ENCODE assay signal across 1 cellular context in genomic region chr14:94640721-94641631, GRCh38.
TF ChIP-seq lines count a peak whose summit lies in the region.

No MANE protein-coding gene starts in this region.

TF ChIP-seq in K562, 482 proteins besides CTCF, POLR2A, EP300 and RAD21:
- TF ChIP-seq ZNF507 (tag; conservative IDR thresholded peaks at IDR 0.05) (no peak), SOX6 (IDR thresholded peaks at IDR 0.05) (no peak), SMARCE1 (IDR thresholded peaks at IDR 0.05) (no peak), TRIM24 (IDR thresholded peaks at IDR 0.05) (no peak), ZNF143 (CRISPR knock-in tag; IDR thresholded peaks at IDR 0.05) (no peak), MCM3 (IDR thresholded peaks at IDR 0.05) (no peak), STAT5B (CRISPR knock-in tag; IDR thresholded peaks at IDR 0.05) (no peak), GABPA (tag; conservative IDR thresholded peaks at IDR 0.05; ENCODE audit: low read depth) (no peak), JUN (IDR thresholded peaks at IDR 0.05; ENCODE audit: borderline replicate concordance, low read depth, low read length) (no peak), JUN (CRISPR knock-in tag; IDR thresholded peaks at IDR 0.05; ENCODE audit: borderline replicate concordance) (no peak), KAT2B (IDR thresholded peaks at IDR 0.05; ENCODE audit: low read depth, low read length) (no peak), L3MBTL2 (IDR thresholded peaks at IDR 0.05) (no peak), YY1 (IDR thresholded peaks at IDR 0.05; ENCODE audit: borderline replicate concordance in 1 of 3, control insufficient read depth in 1 of 3, extremely low read depth in 1 of 3, insufficient read depth in 3 of 3, insufficient read length in 1 of 3, insufficient replicate concordance in 2 of 3, low read depth in 1 of 3, low read length in 2 of 3) (no peak), TAF15 (IDR thresholded peaks at IDR 0.05; ENCODE audit: low read depth, low read length) (no peak), KHSRP (IDR thresholded peaks at IDR 0.05) (no peak), ZBTB7A (IDR thresholded peaks at IDR 0.05; ENCODE audit: borderline replicate concordance, control insufficient read depth, low read depth, low read length) (no peak), DIDO1 (tag; IDR thresholded peaks at IDR 0.05; ENCODE audit: low read depth) (no peak), ZNF23 (CRISPR knock-in tag; IDR thresholded peaks at IDR 0.05) (no peak)
- TF ChIP-seq, protein P1, sequence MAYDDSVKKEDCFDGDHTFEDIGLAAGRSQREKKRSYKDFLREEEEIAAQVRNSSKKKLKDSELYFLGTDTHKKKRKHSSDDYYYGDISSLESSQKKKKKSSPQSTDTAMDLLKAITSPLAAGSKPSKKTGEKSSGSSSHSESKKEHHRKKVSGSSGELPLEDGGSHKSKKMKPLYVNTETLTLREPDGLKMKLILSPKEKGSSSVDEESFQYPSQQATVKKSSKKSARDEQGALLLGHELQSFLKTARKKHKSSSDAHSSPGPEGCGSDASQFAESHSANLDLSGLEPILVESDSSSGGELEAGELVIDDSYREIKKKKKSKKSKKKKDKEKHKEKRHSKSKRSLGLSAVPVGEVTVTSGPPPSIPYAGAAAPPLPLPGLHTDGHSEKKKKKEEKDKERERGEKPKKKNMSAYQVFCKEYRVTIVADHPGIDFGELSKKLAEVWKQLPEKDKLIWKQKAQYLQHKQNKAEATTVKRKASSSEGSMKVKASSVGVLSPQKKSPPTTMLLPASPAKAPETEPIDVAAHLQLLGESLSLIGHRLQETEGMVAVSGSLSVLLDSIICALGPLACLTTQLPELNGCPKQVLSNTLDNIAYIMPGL (CRISPR knock-in tag; IDR thresholded peaks at IDR 0.05) = no peak
